8 cellular contexts compared by ENCODE assay signal in genomic region chr6:36423101-36423824, GRCh38. TPM values are rescaled to one million over a fixed set of nuclear protein-coding genes. Genes with fewer than 3 reads are reported as not detected.
DNase-seq lines count a peak whose midpoint lies in the region; ATAC-seq and TF ChIP-seq lines count a peak whose summit lies in the region.

No MANE protein-coding gene starts in this region.

- H3K14ac ChIP-seq in IMR-90 (replicated peaks; ENCODE audit: low read depth, low read length) = peak overlapping the region; percentile 93

- H3K9me3 ChIP-seq in IMR-90 (ENCODE audit: control insufficient read depth, insufficient read depth, low read length) (no peaks in the 10 kb centered on the region), OCI-LY3 (ENCODE audit: insufficient read depth, low read length) (no peaks in the 10 kb centered on the region), mucosa of descending colon (no peaks in the 10 kb centered on the region)

- peaks cover 2% of the 10 kb centered on the region for H3K4me1 ChIP-seq in IMR-90 (ENCODE audit: control insufficient read depth, insufficient read depth, low read length)
- H3K4me1 ChIP-seq in OCI-LY3 (ENCODE audit: low read length) = peaks cover 12% of the 10 kb centered on the region
- H3K4me1 ChIP-seq in mucosa of descending colon (ENCODE audit: low read depth) = peaks cover 2% of the 10 kb centered on the region

- H3K36me3 ChIP-seq in IMR-90 (ENCODE audit: control insufficient read depth, insufficient read depth, low read length) = no peaks in the 10 kb centered on the region
- H3K36me3 ChIP-seq in OCI-LY3 (replicated peaks; ENCODE audit: low read depth, low read length) = no peaks in the 10 kb centered on the region
- H3K36me3 ChIP-seq in mucosa of descending colon (ENCODE audit: low read depth) = no peaks in the 10 kb centered on the region

- H2AK9ac ChIP-seq in IMR-90 (replicated peaks; ENCODE audit: low read depth, low read length, poor library complexity) = peak overlapping the region; percentile 81

- H2BK15ac ChIP-seq in IMR-90 (ENCODE audit: low read depth, low read length) = peak overlapping the region; percentile 68; the same call in 1 of the 3 replicates

- peaks cover 0 to 5% of the 10 kb centered on the region in 2 experiments; a peak in 2 of 4 replicates for H3K79me1 ChIP-seq in IMR-90 (ENCODE audit: low read depth in 1 of 2, low read length in 2 of 2)

- H4K91ac ChIP-seq in IMR-90 (ENCODE audit: insufficient read depth, low read depth, low read length) = peak overlapping the region; percentile 88

- DNase-seq in DMS153 treated with DMSO at 0.1 percent for 48 hours (lab: John Stamatoyannopoulos, UW; ENCODE audit: unreplicated experiment) = peak; percentile 75
- peak; percentile 97 for DNase-seq in IMR-90
- peak; percentile 98 for DNase-seq in activated T-cell treated with anti-CD3 and anti-CD28 coated beads for 24 hours (ENCODE audit: low read depth)
- peak; percentile 99 for DNase-seq in epithelial cell of esophagus (ENCODE audit: low read depth)
- peak; percentile 99 for DNase-seq in mucosa of descending colon
- peak; percentile 94 to 96 for DNase-seq in stimulated activated CD8-positive, alpha-beta memory T cell treated with anti-CD3 and anti-CD28 coated beads, Interleukin-4, amount 100 ng/mL, for 1 hour (ENCODE audit: low read depth in 2 of 2, low spot score in 1 of 2)

- intact Hi-C loops in IMR-90 (cut with micrococcal nuclease) = loop anchor here (1.0 to 5.0 kb wide), 3 partner anchors 18 to 259 kb away; no protein-coding TSS in a partner anchor
- intact Hi-C loops in mucosa of descending colon (cut with DNase I, micrococcal nuclease) = no loop called here

- ATAC-seq in GM21528 (IDR thresholded peaks at IDR 0.05; ENCODE audit: low FRiP score, unreplicated experiment) (peak; percentile 91), IMR-90 (ENCODE audit: low read depth) (peak; percentile 98), mucosa of descending colon (peak; percentile 99)

- no peaks in the 10 kb centered on the region for H3K79me2 ChIP-seq in OCI-LY3 (ENCODE audit: low read length)

- TF ChIP-seq POLR2A in IMR-90 (IDR thresholded peaks at IDR 0.05; ENCODE audit: low read depth, low read length) = peak; percentile 30; the same call in 1 of the 2 replicates

- dilution Hi-C loops in IMR-90 (cut with HindIII; ENCODE audit: low sequenced_read_pairs, unreplicated experiment) = no loop called here

- peak overlapping the region; percentile 86 for H3K4me2 ChIP-seq in IMR-90 (ENCODE audit: low read depth, low read length)
- peak overlapping the region; percentile 98 for H3K4me2 ChIP-seq in OCI-LY3 (ENCODE audit: low read length)

- H3K4me3 ChIP-seq in IMR-90 (ENCODE audit: insufficient read depth, low read depth, low read length) = peak overlapping the region; percentile 66
- H3K4me3 ChIP-seq in OCI-LY3 (ENCODE audit: low read length) = peak overlapping the region; percentile 81
- peak overlapping the region; percentile 64 for H3K4me3 ChIP-seq in epithelial cell of esophagus (ENCODE audit: low read length)
- H3K4me3 ChIP-seq in mucosa of descending colon = peak overlapping the region; percentile 17

- peak overlapping the region; percentile 82 for H4K5ac ChIP-seq in IMR-90 (ENCODE audit: low read depth, low read length)

- H3K27ac ChIP-seq in IMR-90 (ENCODE audit: insufficient read depth, low read length) (peak overlapping the region; percentile 55; the same call in 1 of the 2 replicates), OCI-LY3 (ENCODE audit: low read length) (peak overlapping the region; percentile 28)

- H3K9me1 ChIP-seq in IMR-90 (ENCODE audit: insufficient read depth, low read length) = 0 out of 2 replicates have a peak, but pooled peaks cover 6% of the 10 kb centered on the region

- TF ChIP-seq CTCF in IMR-90 (conservative IDR thresholded peaks at IDR 0.05; ENCODE audit: low read depth, low read length) (peak; percentile 75), OCI-LY3 (IDR thresholded peaks at IDR 0.05; ENCODE audit: low read depth, low read length) (peak; percentile 91), epithelial cell of esophagus (IDR thresholded peaks at IDR 0.05; ENCODE audit: insufficient read depth, low read depth, low read length, missing control alignments) (peak; percentile 63), mucosa of descending colon (IDR thresholded peaks at IDR 0.05) (peak; percentile 67)

- 0% methylated on average over 33 of the region's 51 CpGs; no CpG with 5 or more reads in 1 of the 2 experiments for WGBS in IMR-90 (ENCODE audit: extremely low coverage in 2 of 2, insufficient read length in 1 of 2), 2 experiments

- CTCF ChIA-PET in IMR-90 (lab: Yijun Ruan, JAX) = interaction anchor here (0.5 to 1.0 kb wide), 6 partner anchors 9 to 192 kb away, joined by 3 to 4 read pairs (median 4); no protein-coding TSS in a partner anchor

- peak overlapping the region; percentile 24; the same call in 1 of the 2 replicates for H3K18ac ChIP-seq in IMR-90 (ENCODE audit: low read depth, low read length)

- peak overlapping the region; percentile 98 for H2AFZ ChIP-seq in IMR-90 (replicated peaks; ENCODE audit: low read length, poor library complexity)
- peak overlapping the region; percentile 100 for H2AFZ ChIP-seq in OCI-LY3 (ENCODE audit: low read depth, low read length)

- in situ Hi-C loops in IMR-90 (cut with MboI; ENCODE audit: low sequenced_read_pairs) = no loop called here

- peak overlapping the region; percentile 30 for H2AK5ac ChIP-seq in IMR-90 (ENCODE audit: low read depth, low read length)

- peak overlapping the region; percentile 70 for H2BK20ac ChIP-seq in IMR-90 (ENCODE audit: low read depth, low read length)

- H3K4ac ChIP-seq in IMR-90 (ENCODE audit: low read depth, low read length) = peak overlapping the region; percentile 93

- H3K9ac ChIP-seq in IMR-90 (ENCODE audit: low read depth, low read length) = peak overlapping the region; percentile 90
- peak overlapping the region; percentile 81 for H3K9ac ChIP-seq in OCI-LY3 (ENCODE audit: low read length)

- H2BK120ac ChIP-seq in IMR-90 (ENCODE audit: low read depth, low read length) = peak overlapping the region; percentile 68; the same call in 1 of the 2 replicates

- BruUV-seq in IMR-90 (replicated peaks; lab: Mats Ljungman, UMichigan) = no TSS peak

- peak overlapping the region; percentile 77 for H3K56ac ChIP-seq in IMR-90 (ENCODE audit: extremely low read depth, insufficient read depth, low read length)

- H3K27me3 ChIP-seq in IMR-90 (ENCODE audit: control insufficient read depth, insufficient read depth, low read length) (no peaks in the 10 kb centered on the region), OCI-LY3 (ENCODE audit: low read depth, low read length) (no peaks in the 10 kb centered on the region)

- peak overlapping the region; percentile 91 for H3K23ac ChIP-seq in IMR-90 (ENCODE audit: low read depth, low read length)

- peak; percentile 79 for TF ChIP-seq RAD21 in IMR-90 (IDR thresholded peaks at IDR 0.05; ENCODE audit: low read length)

- H4K20me1 ChIP-seq in IMR-90 (ENCODE audit: insufficient read depth, low read length) (no peaks in the 10 kb centered on the region), OCI-LY3 (ENCODE audit: insufficient read depth, low read length) (no peaks in the 10 kb centered on the region)

- POLR2A ChIA-PET in IMR-90 (lab: Charles Lee; ENCODE audit: unreplicated experiment) = interaction anchor here (1.0 kb wide), 1 partner anchor 20 kb away, joined by 3 read pairs; no protein-coding TSS in a partner anchor

- peak overlapping the region; percentile 93 to 98 for H4K8ac ChIP-seq in IMR-90 (ENCODE audit: low read depth in 2 of 2, low read length in 2 of 2)

- peak overlapping the region; percentile 1 for H2BK5ac ChIP-seq in IMR-90 (ENCODE audit: low read depth, low read length, poor library complexity, severe bottlenecking)

TF ChIP-seq in IMR-90, 13 proteins besides CTCF, POLR2A, EP300 and RAD21 (continues in another document):
- TF ChIP-seq RCOR1 (IDR thresholded peaks at IDR 0.05; ENCODE audit: insufficient replicate concordance, low read length) (no peak), CEBPB (IDR thresholded peaks at IDR 0.05; ENCODE audit: low read depth, low read length) (no peak), MAFK (IDR thresholded peaks at IDR 0.05; ENCODE audit: low read depth, low read length) (no peak), MAZ (IDR thresholded peaks at IDR 0.05; ENCODE audit: borderline replicate concordance, low read depth, low read length) (0 out of 2 replicates have a peak, but pooled peaks have one; percentile 22), MXI1 (IDR thresholded peaks at IDR 0.05; ENCODE audit: borderline replicate concordance, low read depth, low read length) (no peak; the same call in 1 of the 2 replicates)
- TF ChIP-seq, protein P1, sequence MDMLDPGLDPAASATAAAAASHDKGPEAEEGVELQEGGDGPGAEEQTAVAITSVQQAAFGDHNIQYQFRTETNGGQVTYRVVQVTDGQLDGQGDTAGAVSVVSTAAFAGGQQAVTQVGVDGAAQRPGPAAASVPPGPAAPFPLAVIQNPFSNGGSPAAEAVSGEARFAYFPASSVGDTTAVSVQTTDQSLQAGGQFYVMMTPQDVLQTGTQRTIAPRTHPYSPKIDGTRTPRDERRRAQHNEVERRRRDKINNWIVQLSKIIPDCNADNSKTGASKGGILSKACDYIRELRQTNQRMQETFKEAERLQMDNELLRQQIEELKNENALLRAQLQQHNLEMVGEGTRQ (IDR thresholded peaks at IDR 0.05; ENCODE audit: low read depth, low read length) = peak; percentile 99

RNA-seq across cellular contexts. Expression of gene PXT1, which starts 19.4 kb away (rescaled TPM):
- total RNA-seq in IMR-90 (2012; rRNA removed) (not detected in 2 replicates), mucosa of descending colon (not detected)
- not detected in 2 replicates for polyA plus RNA-seq in IMR-90 (2012; rRNA removed)
- polyA plus RNA-seq in IMR-90 (2012; cell fraction: cytosol; rRNA removed) = not detected in 2 replicates
- polyA plus RNA-seq in IMR-90 (2012; cell fraction: nucleus; rRNA removed; ENCODE audit: low replicate concordance) = 0.04 TPM in 1 of 2 replicates, not detected in the other

RNA-seq across cellular contexts. Expression of gene KCTD20, which starts 19.5 kb away (rescaled TPM):
- total RNA-seq in IMR-90 (2012; rRNA removed) (150 TPM in 2 replicates), mucosa of descending colon (10 to 100 TPM; 24.4 to 40.5 (median 28.0) TPM)
- 48.5 and 55.4 TPM in 2 replicates for polyA plus RNA-seq in IMR-90 (2012; rRNA removed)
- polyA plus RNA-seq in IMR-90 (2012; cell fraction: cytosol; rRNA removed) = 19.9 and 24.2 TPM in 2 replicates
- polyA plus RNA-seq in IMR-90 (2012; cell fraction: nucleus; rRNA removed; ENCODE audit: low replicate concordance) = 7.4 and 32.8 TPM in 2 replicates

RNA-seq across cellular contexts. Expression of gene ETV7, which starts 35.8 kb away (rescaled TPM):
- total RNA-seq in IMR-90 (2012; rRNA removed) (under 0.01 and 0.18 TPM in 2 replicates), mucosa of descending colon (1 to 10 TPM; 2.6 to 5.7 (median 2.8) TPM)
- 0.17 and 0.19 TPM in 2 replicates for polyA plus RNA-seq in IMR-90 (2012; rRNA removed)
- 0.14 and 0.22 TPM in 2 replicates for polyA plus RNA-seq in IMR-90 (2012; cell fraction: cytosol; rRNA removed)
- 0.16 and 0.19 TPM in 2 replicates for polyA plus RNA-seq in IMR-90 (2012; cell fraction: nucleus; rRNA removed; ENCODE audit: low replicate concordance)

Comparison
In these comparisons a context has a peak if more than half of its experiments do, and no peak if none do; other contexts are left out.
1. Peak in every context shown above with its lines: DNase-seq, ATAC-seq, H3K4me3 ChIP-seq and H3K27ac ChIP-seq.
2. H3K4me3 ChIP-seq: peak in every context shown above with its lines; median percentile 81 in OCI-LY3; 66 in IMR-90; 64 in epithelial cell of esophagus; 17 in mucosa of descending colon.